ENCODE assay signal across 17 cellular contexts in the genomic region with DNA sequence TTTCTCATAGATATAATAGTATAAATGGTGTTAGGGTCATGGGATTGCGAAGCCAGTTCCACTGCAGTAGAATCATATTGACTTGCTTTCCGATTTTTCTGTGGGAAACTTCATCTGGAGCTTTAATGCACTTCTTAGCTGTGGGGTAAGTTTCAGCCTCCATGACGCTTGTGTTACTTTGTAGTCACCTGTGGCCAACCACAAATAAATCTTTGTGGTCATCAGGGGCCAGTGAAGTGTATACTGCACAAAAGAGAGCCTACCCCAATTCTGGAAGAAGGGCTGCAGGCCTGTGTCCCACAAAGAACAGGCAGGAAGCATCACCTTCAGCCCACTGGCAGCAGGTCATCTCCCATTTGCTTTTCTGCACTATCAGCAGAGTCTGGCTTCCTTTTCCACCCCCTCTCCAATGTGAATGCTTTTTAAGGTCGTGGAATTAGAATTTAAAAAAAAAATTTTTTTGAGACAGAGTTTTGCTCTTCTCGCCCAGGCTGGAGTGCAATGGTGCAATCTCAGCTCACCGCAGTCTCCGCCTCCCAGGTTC. TPM values are rescaled to one million over a fixed set of nuclear protein-coding genes. Genes with fewer than 3 reads are reported as not detected.
DNase-seq lines count a peak whose midpoint lies in the region; ATAC-seq and TF ChIP-seq lines count a peak whose summit lies in the region.
"Had no signal": no experiment of that assay in that cellular context is flagged by ENCODE, and none has a peak within 500 bp of the region (broad histone marks: within the 10 kb centered on the region; RNA-seq: fewer than 3 reads in every experiment).

No MANE protein-coding gene starts in this region.

- TF ChIP-seq CTCF in right atrium auricular region (IDR thresholded peaks at IDR 0.05) (no peak), heart right ventricle (IDR thresholded peaks at IDR 0.05) (no peak), IMR-90 (conservative IDR thresholded peaks at IDR 0.05; ENCODE audit: low read depth, low read length) (no peak), Peyer's patch (IDR thresholded peaks at IDR 0.05) (no peak)

- POLR2A ChIA-PET in IMR-90 (lab: Charles Lee; ENCODE audit: unreplicated experiment) = no interaction called here

- H4K20me1 ChIP-seq in IMR-90 (ENCODE audit: insufficient read depth, low read length) = peaks cover 1% of the 10 kb centered on the region

- TF ChIP-seq RAD21 in IMR-90 (IDR thresholded peaks at IDR 0.05; ENCODE audit: low read length) = no peak

- H3K9me3 Mint-ChIP-seq in stimulated activated naive B cell treated with anti-CD40 and anti-IgM and Interleukin-4, amounts not matched to agents 10 μg/mL and 1 μg/mL and 100 μg/mL, for 72 hours = no peaks in the 10 kb centered on the region
- H3K9me3 Mint-ChIP-seq: CD4-positive, CD25-positive, alpha-beta regulatory T cell had no signal

- no peak overlapping the region for H3K9ac ChIP-seq in IMR-90 (ENCODE audit: low read depth, low read length)

- peaks cover 31 to 54% of the 10 kb centered on the region in 2 donors for H3K36me3 Mint-ChIP-seq in stimulated activated naive B cell treated with anti-CD40 and anti-IgM and Interleukin-4, amounts not matched to agents 10 μg/mL and 1 μg/mL and 100 μg/mL, for 72 hours
- H3K36me3 Mint-ChIP-seq: CD4-positive, CD25-positive, alpha-beta regulatory T cell had no signal

- no peaks in the 10 kb centered on the region for H3K36me3 ChIP-seq in right atrium auricular region
- peaks cover 0 to 4% (median 0%) of the 10 kb centered on the region in 9 donors for H3K36me3 ChIP-seq in heart right ventricle
- H3K36me3 ChIP-seq in IMR-90 (ENCODE audit: control insufficient read depth, insufficient read depth, low read length) = peaks cover 41% of the 10 kb centered on the region
- H3K36me3 ChIP-seq in Peyer's patch = no peaks in the 10 kb centered on the region
- H3K36me3 ChIP-seq: pancreas, vagina had no signal

- CTCF ChIA-PET in IMR-90 (lab: Yijun Ruan, JAX) = no interaction called here

- H3K4me1 ChIP-seq in right atrium auricular region (peaks cover 0 to 9% of the 10 kb centered on the region in 2 donors), heart right ventricle (peaks cover 0 to 26% (median 11%) of the 10 kb centered on the region in 9 donors), IMR-90 (ENCODE audit: control insufficient read depth, insufficient read depth, low read length) (peaks cover 17% of the 10 kb centered on the region), Peyer's patch (no peaks in the 10 kb centered on the region)
- H3K4me1 ChIP-seq: pancreas had no signal

- H3K56ac ChIP-seq in IMR-90 (ENCODE audit: extremely low read depth, insufficient read depth, low read length) = no peak overlapping the region

- H2AFZ ChIP-seq in IMR-90 (replicated peaks; ENCODE audit: low read length, poor library complexity) = no peak overlapping the region

- H3K4me3 Mint-ChIP-seq in stimulated activated naive B cell treated with anti-CD40 and anti-IgM and Interleukin-4, amounts not matched to agents 10 μg/mL and 1 μg/mL and 100 μg/mL, for 72 hours = no peak overlapping the region

- H3K18ac ChIP-seq in IMR-90 (ENCODE audit: low read depth, low read length) = no peak overlapping the region

- ATAC-seq in heart right ventricle = no peak
- peak; percentile 59 for ATAC-seq in HG02884 (IDR thresholded peaks at IDR 0.05; ENCODE audit: unreplicated experiment)
- no peak for ATAC-seq in IMR-90 (ENCODE audit: low read depth)
- ATAC-seq in stimulated activated naive B cell treated with anti-CD40 and anti-IgM and Interleukin-4, amounts not matched to agents 10 μg/mL and 1 μg/mL and 100 μg/mL, for 72 hours (replicated peaks) = peak; percentile 69
- ATAC-seq: mucosa of descending colon, pancreas had no signal

- no peak overlapping the region for H3K4me3 ChIP-seq in right atrium auricular region
- H3K4me3 ChIP-seq in heart right ventricle = no peak overlapping the region
- H3K4me3 ChIP-seq in IMR-90 (ENCODE audit: insufficient read depth, low read depth, low read length) = no peak overlapping the region
- H3K4me3 ChIP-seq in Peyer's patch = no peak overlapping the region
- H3K4me3 ChIP-seq: mucosa of descending colon, pancreas, vagina had no signal

- no peak overlapping the region for H2BK20ac ChIP-seq in IMR-90 (ENCODE audit: low read depth, low read length)

- in situ Hi-C loops in IMR-90 (cut with MboI; ENCODE audit: low sequenced_read_pairs) = no loop called here

- BruUV-seq in IMR-90 (replicated peaks; lab: Mats Ljungman, UMichigan) = no TSS peak

- dilution Hi-C loops in IMR-90 (cut with HindIII; ENCODE audit: low sequenced_read_pairs, unreplicated experiment) = no loop called here

- WGBS in heart right ventricle, 2 donors = 91% methylated on average over 7 of the region's 7 CpGs
- 80% methylated on average over 1 of the region's 7 CpGs; no CpG with 5 or more reads in 1 of the 2 experiments for WGBS in IMR-90 (ENCODE audit: extremely low coverage in 2 of 2, insufficient read length in 1 of 2), 2 experiments

- H2BK120ac ChIP-seq in IMR-90 (ENCODE audit: low read depth, low read length) = no peak overlapping the region

- H3K4me2 ChIP-seq in IMR-90 (ENCODE audit: low read depth, low read length) = no peak overlapping the region

- H3K9me3 ChIP-seq in right atrium auricular region (no peaks in the 10 kb centered on the region), heart right ventricle (no peaks in the 10 kb centered on the region), IMR-90 (ENCODE audit: control insufficient read depth, insufficient read depth, low read length) (no peaks in the 10 kb centered on the region), Peyer's patch (no peaks in the 10 kb centered on the region)
- H3K9me3 ChIP-seq: mucosa of descending colon, pancreas, vagina had no signal

- H2BK5ac ChIP-seq in IMR-90 (ENCODE audit: low read depth, low read length, poor library complexity, severe bottlenecking) = no peak overlapping the region

- no peak overlapping the region for H3K14ac ChIP-seq in IMR-90 (replicated peaks; ENCODE audit: low read depth, low read length)

- no peak overlapping the region for H2BK15ac ChIP-seq in IMR-90 (ENCODE audit: low read depth, low read length)

- peak; percentile 16 for DNase-seq in right atrium auricular region (ENCODE audit: low spot score)
- DNase-seq in heart right ventricle = no peak
- DNase-seq in IMR-90 = no peak
- DNase-seq in stimulated activated naive B cell treated with anti-CD40 and anti-IgM and Interleukin-4, amounts not matched to agents 10 μg/mL and 1 μg/mL and 100 μg/mL, for 72 hours = no peak
- no peak for DNase-seq in Peyer's patch
- DNase-seq in AG08396 (ENCODE audit: low spot score) = no peak
- DNase-seq in GM03348 (ENCODE audit: low spot score) = no peak
- DNase-seq: activated CD4-positive, alpha-beta T cell treated with anti-CD3 and anti-CD28 coated beads for 48 hours; amniotic stem cell; mucosa of descending colon; NCI-H2171; pancreas; SHP77 had no signal

- intact Hi-C loops in heart right ventricle (cut with DNase I) (loop anchor here in 5 of 10 donors (5.0 to 10.0 kb wide), 4 partner anchors 107 to 577 kb away; no protein-coding TSS in a partner anchor), IMR-90 (cut with micrococcal nuclease) (loop anchor here (10.0 kb wide), 1 partner anchor 167 kb away; no protein-coding TSS in a partner anchor)

- peaks cover 16 to 23% of the 10 kb centered on the region in 2 donors for H3K4me1 Mint-ChIP-seq in stimulated activated naive B cell treated with anti-CD40 and anti-IgM and Interleukin-4, amounts not matched to agents 10 μg/mL and 1 μg/mL and 100 μg/mL, for 72 hours

- H4K91ac ChIP-seq in IMR-90 (ENCODE audit: insufficient read depth, low read depth, low read length) = no peak overlapping the region

- H3K4ac ChIP-seq in IMR-90 (ENCODE audit: low read depth, low read length) = no peak overlapping the region

- H3K27me3 Mint-ChIP-seq in stimulated activated naive B cell treated with anti-CD40 and anti-IgM and Interleukin-4, amounts not matched to agents 10 μg/mL and 1 μg/mL and 100 μg/mL, for 72 hours = no peaks in the 10 kb centered on the region
- H3K27me3 Mint-ChIP-seq: CD4-positive, CD25-positive, alpha-beta regulatory T cell had no signal

- peaks cover 17% of the 10 kb centered on the region for H3K9me1 ChIP-seq in IMR-90 (ENCODE audit: insufficient read depth, low read length)

- H3K27ac Mint-ChIP-seq in stimulated activated naive B cell treated with anti-CD40 and anti-IgM and Interleukin-4, amounts not matched to agents 10 μg/mL and 1 μg/mL and 100 μg/mL, for 72 hours = no peak overlapping the region

- H3K23ac ChIP-seq in IMR-90 (ENCODE audit: low read depth, low read length) = no peak overlapping the region

- H3K27ac ChIP-seq in right atrium auricular region (no peak overlapping the region), heart right ventricle (no peak overlapping the region), IMR-90 (ENCODE audit: insufficient read depth, low read length) (peak overlapping the region; percentile 47; the same call in 1 of the 2 replicates), Peyer's patch (no peak overlapping the region)
- H3K27ac ChIP-seq: epithelial cell of prostate, pancreas, vagina had no signal

- H3K27me3 ChIP-seq in right atrium auricular region (no peaks in the 10 kb centered on the region), heart right ventricle (no peaks in the 10 kb centered on the region), IMR-90 (ENCODE audit: control insufficient read depth, insufficient read depth, low read length) (no peaks in the 10 kb centered on the region), Peyer's patch (no peaks in the 10 kb centered on the region)
- H3K27me3 ChIP-seq: pancreas, vagina had no signal

- no peak overlapping the region for H2AK9ac ChIP-seq in IMR-90 (replicated peaks; ENCODE audit: low read depth, low read length, poor library complexity)

- H4K8ac ChIP-seq in IMR-90 (ENCODE audit: low read depth in 2 of 2, low read length in 2 of 2) = no peak overlapping the region

- H2AK5ac ChIP-seq in IMR-90 (ENCODE audit: low read depth, low read length) = no peak overlapping the region

- peaks cover 47 to 71% of the 10 kb centered on the region in 2 experiments for H3K79me1 ChIP-seq in IMR-90 (ENCODE audit: low read depth in 1 of 2, low read length in 2 of 2)

- H4K5ac ChIP-seq in IMR-90 (ENCODE audit: low read depth, low read length) = no peak overlapping the region

- TF ChIP-seq POLR2A in IMR-90 (IDR thresholded peaks at IDR 0.05; ENCODE audit: low read depth, low read length) (no peak; the same call in 1 of the 2 replicates), Peyer's patch (IDR thresholded peaks at IDR 0.05) (no peak)

TF ChIP-seq in IMR-90, 13 proteins besides CTCF, POLR2A, EP300 and RAD21 (continues in another document):
- TF ChIP-seq MXI1 (IDR thresholded peaks at IDR 0.05; ENCODE audit: borderline replicate concordance, low read depth, low read length) (no peak), FOS (IDR thresholded peaks at IDR 0.05; ENCODE audit: low read depth, low read length) (no peak)

RNA-seq across cellular contexts. Expression of a gene that starts 32.0 kb away (rescaled TPM):
- total RNA-seq in right atrium auricular region = 10 to 100 TPM in 1 of 2 donors, 1 to 10 TPM in 1; 4.1 to 12.2 TPM
- total RNA-seq in heart right ventricle = 10 to 100 TPM in 1 of 10 donors, 1 to 10 TPM in 9; 1.2 to 10.6 (median 3.8) TPM
- polyA plus RNA-seq in heart right ventricle = 10 to 100 TPM in 1 of 2 donors, 1 to 10 TPM in 1; 1.7 to 10.8 TPM
- total RNA-seq in IMR-90 (2012; rRNA removed) = 53.2 and 53.9 TPM in 2 replicates
- 39.0 and 43.5 TPM in 2 replicates for polyA plus RNA-seq in IMR-90 (2012; rRNA removed)
- polyA plus RNA-seq in IMR-90 (2012; cell fraction: cytosol; rRNA removed) = 21.0 and 28.9 TPM in 2 replicates
- polyA plus RNA-seq in IMR-90 (2012; cell fraction: nucleus; rRNA removed; ENCODE audit: low replicate concordance) = 25.2 and 89.7 TPM in 2 replicates
- 10 to 100 TPM in 1 of 4 donors, 1 to 10 TPM in 3; 4.3 to 23.1 (median 4.7) TPM for total RNA-seq in Peyer's patch

Comparison
In these comparisons a context has a peak if more than half of its experiments do, and no peak if none do; other contexts are left out.
1. ATAC-seq: peak in HG02884 (single experiment) and stimulated activated naive B cell treated with anti-CD40 and anti-IgM and Interleukin-4, amounts not matched to agents 10 μg/mL and 1 μg/mL and 100 μg/mL, for 72 hours (2 of 2); none in heart right ventricle (0 of 8) and IMR-90 (single experiment).